ENCODE assay signal across 1 cellular context in the genomic region with DNA sequence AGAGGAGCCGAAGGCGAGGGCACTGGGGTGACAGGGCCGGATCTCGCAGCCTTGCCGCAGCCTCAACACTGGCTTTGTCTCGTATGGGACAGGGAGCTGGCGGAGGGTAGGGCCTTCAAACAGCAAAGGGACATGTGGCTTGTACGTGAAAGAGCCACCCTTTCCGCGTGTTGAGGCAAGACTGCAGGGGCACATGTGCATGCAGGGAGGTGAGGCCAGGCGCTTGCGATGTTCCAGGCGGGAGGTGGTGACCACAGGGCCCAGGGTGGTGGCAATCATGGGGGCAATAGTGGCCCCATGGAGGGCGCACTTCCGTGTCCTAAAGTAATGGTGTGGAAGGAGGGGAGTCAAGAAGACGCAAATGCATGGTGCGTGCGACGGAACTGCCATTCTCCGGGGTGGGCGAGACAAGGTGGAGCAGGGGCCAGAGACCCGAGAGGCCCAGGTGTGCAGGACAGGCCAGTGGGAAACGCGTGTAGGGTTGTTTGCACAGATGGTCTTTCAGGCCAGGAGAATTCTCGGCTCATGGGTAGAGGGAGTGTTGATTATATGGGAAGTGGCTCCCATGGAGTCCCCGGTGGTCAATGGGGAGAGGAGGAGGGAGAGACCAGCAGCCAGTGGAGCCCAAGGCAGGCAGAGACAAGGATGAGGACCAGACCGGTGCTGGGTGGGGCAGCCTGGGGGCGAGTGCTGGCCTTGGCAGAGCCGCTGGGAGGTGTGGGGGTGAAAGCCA.
TF ChIP-seq lines count a peak whose summit lies in the region.

No MANE protein-coding gene starts in this region.

TF ChIP-seq in K562, 482 proteins besides CTCF, POLR2A, EP300 and RAD21:
- TF ChIP-seq CTCFL (IDR thresholded peaks at IDR 0.05; ENCODE audit: borderline replicate concordance, insufficient read depth, low read depth, low read length, poor library complexity, severe bottlenecking) = peak; percentile 7
- no peak for TF ChIP-seq TFAM (CRISPR knock-in tag; conservative IDR thresholded peaks at IDR 0.05)
